In genomic region chr13:79662882-79663281, GRCh38 we compare ENCODE assay signal across 2 cellular contexts.
TF ChIP-seq lines count a peak whose summit lies in the region.

No MANE protein-coding gene starts in this region.

TF ChIP-seq in H1, 55 proteins besides CTCF, POLR2A, EP300 and RAD21:
- TF ChIP-seq ATF2 (IDR thresholded peaks at IDR 0.05; ENCODE audit: low read length) (no peak), CEBPB (IDR thresholded peaks at IDR 0.05; ENCODE audit: low read depth, low read length) (no peak), SIRT6 (IDR thresholded peaks at IDR 0.05; ENCODE audit: low read length) (no peak), SRF (IDR thresholded peaks at IDR 0.05; ENCODE audit: low read depth, low read length) (no peak), USF2 (IDR thresholded peaks at IDR 0.05; ENCODE audit: low read length) (no peak), CHD2 (IDR thresholded peaks at IDR 0.05; ENCODE audit: low read length) (no peak), MAFK (IDR thresholded peaks at IDR 0.05; ENCODE audit: low read depth, low read length) (no peak), KDM1A (IDR thresholded peaks at IDR 0.05; ENCODE audit: borderline replicate concordance, low read length) (no peak), JUN (IDR thresholded peaks at IDR 0.05; ENCODE audit: low read depth, low read length) (no peak), POU5F1 (IDR thresholded peaks at IDR 0.05; ENCODE audit: low read depth, low read length) (no peak), FOSL1 (IDR thresholded peaks at IDR 0.05; ENCODE audit: insufficient read depth, low read depth, low read length) (no peak), YY1 (IDR thresholded peaks at IDR 0.05; ENCODE audit: low read depth, low read length) (no peak), CHD1 (IDR thresholded peaks at IDR 0.05; ENCODE audit: low read depth, low read length) (no peak), KDM4A (IDR thresholded peaks at IDR 0.05; ENCODE audit: low read depth, low read length, severe bottlenecking) (no peak), PHF8 (conservative IDR thresholded peaks at IDR 0.05; ENCODE audit: low read depth, low read length) (no peak)

TF ChIP-seq in neural cell, 6 proteins besides CTCF, POLR2A, EP300 and RAD21:
- TF ChIP-seq MXI1 (conservative IDR thresholded peaks at IDR 0.05; ENCODE audit: poor library complexity, severe bottlenecking), result no peak
- no peak for TF ChIP-seq SMC3 (conservative IDR thresholded peaks at IDR 0.05; ENCODE audit: poor library complexity)
- no peak for TF ChIP-seq REST (IDR thresholded peaks at IDR 0.05; ENCODE audit: borderline replicate concordance)
- TF ChIP-seq POLR2AphosphoS5 (IDR thresholded peaks at IDR 0.05), result no peak
- TF ChIP-seq TAF1 (IDR thresholded peaks at IDR 0.05; ENCODE audit: low read depth), result no peak
- no peak for TF ChIP-seq EZH2 (IDR thresholded peaks at IDR 0.05; ENCODE audit: borderline replicate concordance, insufficient read depth, low read length, poor library complexity, severe bottlenecking)
TF ChIP-seq in neural cell: peak in this region for 0.
